Comparison of ENCODE assay signal across 15 cellular contexts in the genomic region with DNA sequence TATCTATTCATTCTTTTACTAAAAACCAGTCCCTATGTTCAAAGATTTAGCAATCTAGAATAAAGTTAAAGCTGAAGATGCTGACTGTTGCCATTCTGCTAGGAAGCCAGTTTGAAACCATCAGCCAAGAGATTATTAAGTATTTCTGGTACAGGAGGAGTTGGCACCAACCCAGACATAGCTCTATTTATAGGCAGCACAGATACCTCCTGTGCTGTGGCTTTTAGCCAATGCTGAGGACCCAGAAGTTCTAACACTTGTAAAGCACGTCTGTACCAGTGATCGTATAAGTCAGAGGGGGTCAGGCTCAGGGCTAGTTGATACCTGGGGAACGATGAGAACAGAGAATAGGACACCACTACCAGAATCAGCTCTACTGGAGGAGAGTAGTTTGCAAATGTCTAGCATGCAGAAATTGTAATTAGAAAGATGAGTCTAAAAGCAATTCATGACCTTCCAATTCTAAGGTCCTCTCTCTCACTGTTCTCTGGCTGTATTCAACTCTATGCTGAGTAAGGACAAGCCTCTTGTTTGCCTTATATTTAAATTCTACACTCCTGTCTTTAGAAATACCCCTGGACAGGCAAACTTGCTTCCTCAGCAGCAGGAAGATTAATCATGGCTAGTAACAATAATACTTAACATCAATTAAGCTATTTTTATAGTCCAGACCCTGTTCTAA.
DNase-seq lines count a peak whose midpoint lies in the region; ATAC-seq and TF ChIP-seq lines count a peak whose summit lies in the region.
"Had no signal": no experiment of that assay in that cellular context is flagged by ENCODE, and none has a peak within 500 bp of the region (broad histone marks: within the 10 kb centered on the region; RNA-seq: fewer than 3 reads in every experiment).

No MANE protein-coding gene starts in this region.

- peak overlapping the region in 1 of 3 donors; percentile 37 for H3K9ac ChIP-seq in skeletal muscle tissue (ENCODE audit: low read depth in 1 of 3, low read length in 3 of 3)

- H3K36me3 ChIP-seq in heart left ventricle (no peaks in the 10 kb centered on the region), skeletal muscle tissue (ENCODE audit: control insufficient read depth in 3 of 3, insufficient read depth in 3 of 3, low read length in 3 of 3) (no peaks in the 10 kb centered on the region)

- peak overlapping the region in 1 of 12 donors; percentile 5 for H3K4me3 ChIP-seq in heart left ventricle
- H3K4me3 ChIP-seq in skeletal muscle tissue (ENCODE audit: low read length in 3 of 3): peak overlapping the region in 2 of 3 donors; percentile 30 to 33

- no peak for TF ChIP-seq CTCF in heart left ventricle (IDR thresholded peaks at IDR 0.05)

- H3K27me3 ChIP-seq in heart left ventricle (no peaks in the 10 kb centered on the region), skeletal muscle tissue (ENCODE audit: control insufficient read depth in 3 of 3, insufficient read depth in 3 of 3, low read length in 3 of 3) (no peaks in the 10 kb centered on the region)

- DNase-seq in NCI-H1417 (lab: John Stamatoyannopoulos, UW) (peak in 2 of 3 experiments; percentile 9 to 43), NCI-H1417 treated with DMSO at 0.1 percent for 48 hours (lab: John Stamatoyannopoulos, UW) (no peak), RPMI7951 (ENCODE audit: low read depth) (peak; percentile 22), heart left ventricle (peak in 4 of 5 donors; percentile 80 to 84 (median 82)), hippocampal formation (lab: John Stamatoyannopoulos, UW) (no peak)
- DNase-seq in stimulated activated CD4-positive, alpha-beta T cell treated with anti-CD3 and anti-CD28 coated beads, Interleukin-12 subunit alpha, Interleukin-12 subunit beta, amount 100 ng/mL, for 4 hours: no peak
- DNase-seq: 8988T; activated CD4-positive, alpha-beta memory T cell treated with anti-CD3 and anti-CD28 coated beads, Interleukin-2, amount 10 ng/mL, durations not matched to agents 7 days and 5 days; activated naive CD8-positive, alpha-beta T cell treated with anti-CD3 and anti-CD28 coated beads, Interleukin-2, amount 10 ng/mL, durations not matched to agents 7 days and 5 days; endodermal cell; hypothalamus; naive B cell; stimulated activated naive B cell treated with anti-CD40 and anti-IgM and Interleukin-4, amounts not matched to agents 10 μg/mL and 1 μg/mL and 100 μg/mL, for 72 hours had no signal

- ATAC-seq in heart left ventricle (peak; percentile 98 to 99 (median 99)), GM21717 (IDR thresholded peaks at IDR 0.05; ENCODE audit: unreplicated experiment) (no peak)
- ATAC-seq: stimulated activated naive B cell treated with anti-CD40 and anti-IgM and Interleukin-4, amounts not matched to agents 10 μg/mL and 1 μg/mL and 100 μg/mL, for 72 hours had no signal

- no peaks in the 10 kb centered on the region for H3K9me3 ChIP-seq in heart left ventricle
- H3K9me3 ChIP-seq in skeletal muscle tissue (ENCODE audit: control insufficient read depth in 3 of 3, low read length in 3 of 3): no peaks in the 10 kb centered on the region

- WGBS in heart left ventricle, 4 donors: 12 to 18% (median 16%) methylated on average over 3 of the region's 3 CpGs

- H3K27ac ChIP-seq in heart left ventricle (peak overlapping the region in 11 of 12 donors; percentile 24 to 80 (median 65)), skeletal muscle tissue (ENCODE audit: low read depth, low read length) (no peak overlapping the region)

- TF ChIP-seq POLR2A in heart left ventricle (IDR thresholded peaks at IDR 0.05): no peak

- intact Hi-C loops in heart left ventricle (cut with DNase I): loop anchor here in 2 of 10 donors (1.0 to 10.0 kb wide), 2 partner anchors 99 to 136 kb away; no protein-coding TSS in a partner anchor

- H3K4me1 ChIP-seq in heart left ventricle: peaks cover 3 to 17% (median 9%) of the 10 kb centered on the region in 12 donors
- H3K4me1 ChIP-seq in skeletal muscle tissue (ENCODE audit: control insufficient read depth in 3 of 3, insufficient read depth in 3 of 3, low read length in 3 of 3): peaks cover 0 to 13% (median 10%) of the 10 kb centered on the region in 3 donors

Comparison
In these comparisons a context has a peak if more than half of its experiments do, and no peak if none do; other contexts are left out.
1. DNase-seq: peak in NCI-H1417 (2 of 3), RPMI7951 (single experiment) and heart left ventricle (4 of 5); none in NCI-H1417 treated with DMSO at 0.1 percent for 48 hours (single experiment), stimulated activated CD4-positive, alpha-beta T cell treated with anti-CD3 and anti-CD28 coated beads, Interleukin-12 subunit alpha, Interleukin-12 subunit beta, amount 100 ng/mL, for 4 hours (single experiment) and hippocampal formation (0 of 2).